Comparison of ENCODE assay signal across 14 cellular contexts in genomic region chr22:18068381-18068988, GRCh38. TPM values are rescaled to one million over a fixed set of nuclear protein-coding genes. Genes with fewer than 3 reads are reported as not detected.
DNase-seq lines count a peak whose midpoint lies in the region; TF ChIP-seq lines count a peak whose summit lies in the region.
"Had no signal": no experiment of that assay in that cellular context is flagged by ENCODE, and none has a peak within 500 bp of the region (broad histone marks: within the 10 kb centered on the region; RNA-seq: fewer than 3 reads in every experiment).

No MANE protein-coding gene starts in this region.

- intact Hi-C loops in stomach (cut with DNase I; ENCODE audit: low total_unique reads) (no loop called here), A673 (cut with micrococcal nuclease; ENCODE audit: unreplicated experiment) (no loop called here)

- H3K36me3 ChIP-seq in stomach = no peaks in the 10 kb centered on the region
- H3K36me3 ChIP-seq in A673 (ENCODE audit: insufficient read depth, low read length, poor library complexity, severe bottlenecking) = no peaks in the 10 kb centered on the region

- H3K9me3 ChIP-seq in stomach (no peaks in the 10 kb centered on the region), A673 (ENCODE audit: low read depth, low read length, poor library complexity, severe bottlenecking) (no peaks in the 10 kb centered on the region)

- TF ChIP-seq POLR2A in stomach (IDR thresholded peaks at IDR 0.05) = no peak

- no TSS peak for BruUV-seq in A673 (replicated peaks; lab: Mats Ljungman, UMichigan)

- DNase-seq in HCEC 1CT (peak; percentile 65), cardiac fibroblast (ENCODE audit: low read depth in 2 of 2) (peak; percentile 30 to 58), kidney glomerular epithelial cell (lab: John Stamatoyannopoulos, UW) (peak; percentile 22), stomach (no peak), glomerular visceral epithelial cell (ENCODE audit: extremely low spot score) (no peak), A673 (ENCODE audit: low spot score) (no peak), NCI-H526 treated with DMSO at 0.1 percent for 48 hours (lab: John Stamatoyannopoulos, UW) (no peak), DMS53 treated with DMSO at 0.1 percent for 48 hours (lab: John Stamatoyannopoulos, UW; ENCODE audit: unreplicated experiment) (no peak)
- DNase-seq: activated CD4-positive, alpha-beta T cell treated with anti-CD3 and anti-CD28 coated beads for 48 hours; CD8-positive, alpha-beta memory T cell; H7; NCI-H524 treated with DMSO at 0.1 percent for 48 hours; SW 1271 had no signal

- TF ChIP-seq CTCF in cardiac fibroblast (IDR thresholded peaks at IDR 0.05; ENCODE audit: low read depth, low read length) (no peak), stomach (IDR thresholded peaks at IDR 0.05) (no peak), A673 (conservative IDR thresholded peaks at IDR 0.05; ENCODE audit: low read depth, low read length) (no peak)

- CTCF ChIA-PET in A673 (lab: Charles Lee) = no interaction called here

- H3K4me1 ChIP-seq in stomach (peaks cover 0 to 27% (median 8%) of the 10 kb centered on the region in 4 donors), A673 (ENCODE audit: insufficient read depth, low read length, poor library complexity, severe bottlenecking) (peaks cover 1% of the 10 kb centered on the region)

- POLR2A ChIA-PET in A673 (lab: Charles Lee; ENCODE audit: low non-redundant PET) = no interaction called here

- H3K27ac ChIP-seq in stomach = peak overlapping the region in 4 of 5 donors; percentile 54 to 87 (median 76)
- no peak overlapping the region for H3K27ac ChIP-seq in A673 (ENCODE audit: low read depth, low read length, poor library complexity, severe bottlenecking)

- TF ChIP-seq EP300 in stomach (IDR thresholded peaks at IDR 0.05) = no peak

- H3K4me3 ChIP-seq in cardiac fibroblast (replicated peaks in 1 of 2; ENCODE audit: low read depth in 2 of 2, low read length in 2 of 2) (no peak overlapping the region), stomach (no peak overlapping the region), A673 (ENCODE audit: low read depth, low read length, poor library complexity, severe bottlenecking) (no peak overlapping the region)
- H3K4me3 ChIP-seq: lung had no signal

- WGBS in stomach, 5 donors = 39 to 76% (median 66%) methylated on average over 3 of the region's 3 CpGs

- H3K27me3 ChIP-seq in stomach = peaks cover 0 to 12% (median 0%) of the 10 kb centered on the region in 3 donors
- H3K27me3 ChIP-seq in A673 (replicated peaks; ENCODE audit: insufficient read depth, low read depth, low read length, poor library complexity) = no peaks in the 10 kb centered on the region

RNA-seq across cellular contexts. Expression of gene PEX26, which starts 9.3 kb away (rescaled TPM):
- total RNA-seq in stomach (100 to 1,000 TPM in 1 of 5 donors, 10 to 100 TPM in 4; 11.7 to 564 (median 17.9) TPM), A673 (2021) (36.9 and 38.3 TPM in 2 replicates)
- polyA plus RNA-seq in stomach = 10 to 100 TPM in 2 of 3 donors, 1 to 10 TPM in 1; 6.7 to 20.5 (median 12.7) TPM

RNA-seq across cellular contexts. Expression of gene TUBA8, which starts 42.1 kb away (rescaled TPM):
- total RNA-seq in stomach (not detected), A673 (2021) (3.0 and 3.1 TPM in 2 replicates)
- polyA plus RNA-seq in stomach = 1 to 10 TPM; 3.1 to 4.1 (median 3.5) TPM

RNA-seq across cellular contexts. Expression of gene MICAL3, which starts 44.1 kb away (rescaled TPM):
- total RNA-seq in stomach (100 to 1,000 TPM in 1 of 5 donors, 10 to 100 TPM in 4; 17.5 to 130 (median 37.3) TPM), A673 (2021) (63.6 and 63.8 TPM in 2 replicates)
- polyA plus RNA-seq in stomach = 1 to 10 TPM; 3.5 to 5.1 (median 4.9) TPM

Comparison
In these comparisons a context has a peak if more than half of its experiments do, and no peak if none do; other contexts are left out.
1. DNase-seq: peak in HCEC 1CT (single experiment), cardiac fibroblast (2 of 2) and kidney glomerular epithelial cell (single experiment); none in stomach (single experiment), glomerular visceral epithelial cell (single experiment), A673 (single experiment), NCI-H526 treated with DMSO at 0.1 percent for 48 hours (single experiment) and DMS53 treated with DMSO at 0.1 percent for 48 hours (single experiment).